ENCODE assay signal across 10 cellular contexts in the genomic region with DNA sequence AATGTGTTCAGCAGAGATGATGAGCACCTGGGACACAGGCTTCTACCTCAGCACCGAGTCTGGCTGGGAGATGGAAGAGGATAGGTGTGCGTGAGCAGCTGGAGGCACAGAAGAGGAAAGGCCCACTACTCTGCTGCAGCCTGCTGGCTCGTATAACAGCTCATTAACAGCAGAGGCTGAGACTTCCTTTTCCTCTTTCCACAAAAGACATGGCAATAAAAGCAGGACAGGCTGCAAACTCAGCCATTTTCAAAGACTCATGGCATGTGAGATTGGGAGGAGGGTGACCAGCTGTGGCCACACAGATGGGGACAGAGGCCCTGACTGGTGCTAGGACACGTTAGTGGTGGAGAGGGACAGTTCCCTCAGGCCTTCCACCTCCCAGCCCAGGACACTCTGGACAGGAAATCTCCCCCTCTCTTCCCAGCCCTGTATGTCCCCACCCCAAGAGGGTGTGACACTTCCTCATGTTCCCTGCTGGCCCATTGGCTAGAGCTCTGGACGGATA.
DNase-seq lines count a peak whose midpoint lies in the region; ATAC-seq, FAIRE-seq and TF ChIP-seq lines count a peak whose summit lies in the region.
"Had no signal": no experiment of that assay in that cellular context is flagged by ENCODE, and none has a peak within 500 bp of the region (broad histone marks: within the 10 kb centered on the region; RNA-seq: fewer than 3 reads in every experiment).

No MANE protein-coding gene starts in this region.

- H3K36me3 ChIP-seq in adipocyte (ENCODE audit: control insufficient read depth, insufficient read depth, low read length, severe bottlenecking), result no peaks in the 10 kb centered on the region
- no peaks in the 10 kb centered on the region for H3K36me3 ChIP-seq in HepG2 (replicated peaks in 1 of 2; ENCODE audit: control insufficient read depth in 1 of 2, insufficient read depth in 2 of 2, low read length in 2 of 2)
- no peaks in the 10 kb centered on the region for H3K36me3 ChIP-seq in smooth muscle cell (ENCODE audit: low read depth)
- H3K36me3 ChIP-seq in BE2C, result no peaks in the 10 kb centered on the region

- H3K4me3 ChIP-seq in NB4 (ENCODE audit: low read depth, low read length) (no peak overlapping the region), adipocyte (ENCODE audit: low read length) (no peak overlapping the region), HepG2 (replicated peaks in 1 of 3; ENCODE audit: insufficient read depth in 1 of 3, low read depth in 2 of 3, low read length in 3 of 3) (peak overlapping the region in 1 of 3 experiments; percentile 25; a peak in 1 of 6 replicates), smooth muscle cell (no peak overlapping the region), BE2C (ENCODE audit: low read depth, low read length) (no peak overlapping the region)

- no peak for TF ChIP-seq POLR2A in NB4 (IDR thresholded peaks at IDR 0.05; ENCODE audit: extremely low read depth, insufficient read length)
- no peak for TF ChIP-seq POLR2A in HepG2 (IDR thresholded peaks at IDR 0.05; ENCODE audit: insufficient read depth in 1 of 2, low read depth in 2 of 2, low read length in 2 of 2)

- H2AFZ ChIP-seq in HepG2 (ENCODE audit: low read length) (no peak overlapping the region), smooth muscle cell (ENCODE audit: low read depth) (peak overlapping the region; percentile 28)

- H4K20me1 ChIP-seq in HepG2 (ENCODE audit: insufficient read depth, low read length), result no peaks in the 10 kb centered on the region
- no peaks in the 10 kb centered on the region for H4K20me1 ChIP-seq in smooth muscle cell (ENCODE audit: low read depth)

- H3F3A ChIP-seq in smooth muscle cell (ENCODE audit: low read depth), result no peaks in the 10 kb centered on the region

- H3K79me2 ChIP-seq in HepG2 (ENCODE audit: insufficient read depth, low read length) (no peaks in the 10 kb centered on the region), smooth muscle cell (ENCODE audit: low read depth) (no peaks in the 10 kb centered on the region)

- CTCF ChIA-PET in HepG2 (lab: Yijun Ruan, JAX; ENCODE audit: low intra/inter-chr PET ratio, low total read pairs), result no interaction called here

- peak overlapping the region; percentile 41; the same call in 1 of the 2 replicates for H3K4me2 ChIP-seq in HepG2 (ENCODE audit: low read depth, low read length)
- no peak overlapping the region for H3K4me2 ChIP-seq in smooth muscle cell

- H3K27me3 ChIP-seq in adipocyte (replicated peaks; ENCODE audit: control insufficient read depth, insufficient read depth, low read length) (peaks cover 4% of the 10 kb centered on the region), HepG2 (ENCODE audit: control insufficient read depth in 1 of 2, insufficient read depth in 2 of 2, low read length in 2 of 2) (peaks cover 2 to 24% of the 10 kb centered on the region in 2 experiments; a peak in 3 of 5 replicates), smooth muscle cell (ENCODE audit: low read depth) (no peaks in the 10 kb centered on the region), BE2C (no peaks in the 10 kb centered on the region)

- no TSS peak for BruUV-seq in HepG2 (replicated peaks; lab: Mats Ljungman, UMichigan)

- no peak for FAIRE-seq in HepG2 (lab: Jason Lieb, UNC)

- TF ChIP-seq RAD21 in HepG2 (CRISPR knock-in tag; IDR thresholded peaks at IDR 0.05), result no peak

- H3K27ac ChIP-seq in HepG2 (ENCODE audit: extremely low read length, insufficient read depth, low read length) (no peak overlapping the region), smooth muscle cell (ENCODE audit: low read depth) (no peak overlapping the region)

- H3K9ac ChIP-seq in adipocyte (ENCODE audit: low read length), result peak overlapping the region; percentile 54
- H3K9ac ChIP-seq in HepG2 (ENCODE audit: insufficient read depth, low read depth, low read length), result no peak overlapping the region
- no peak overlapping the region for H3K9ac ChIP-seq in smooth muscle cell (ENCODE audit: low read depth)

- in situ Hi-C loops in HepG2 (cut with HindIII; ENCODE audit: extremely low pct_ligation_motif_present, low pct_unique_long_range_greater_than_20kb), result loop anchor here (10.0 to 25.0 kb wide), 3 partner anchors 136 to 1449 kb away; a partner anchor contains a TSS

- WGBS in HepG2 (ENCODE audit: low lambda C conversion rate), result 13% methylated on average over 5 of the region's 5 CpGs
- WGBS in smooth muscle cell (ENCODE audit: low lambda C conversion rate), result 41% methylated on average over 5 of the region's 5 CpGs

- no peak for TF ChIP-seq EP300 in HepG2 (IDR thresholded peaks at IDR 0.05; ENCODE audit: low read depth in 2 of 2, low read length in 2 of 2)
- no peak for TF ChIP-seq EP300 in HepG2 (CRISPR knock-in tag; IDR thresholded peaks at IDR 0.05; ENCODE audit: borderline replicate concordance)

- peak; percentile 64 for ATAC-seq in HepG2
- no peak for ATAC-seq in HG03139 (IDR thresholded peaks at IDR 0.05; ENCODE audit: unreplicated experiment)

- H3K9me3 ChIP-seq in adipocyte (ENCODE audit: control insufficient read depth, low read length) (no peaks in the 10 kb centered on the region), HepG2 (ENCODE audit: low read length) (no peaks in the 10 kb centered on the region), smooth muscle cell (replicated peaks; ENCODE audit: low read depth) (no peaks in the 10 kb centered on the region), BE2C (no peaks in the 10 kb centered on the region)

- DNase-seq in NB4 (ENCODE audit: low read depth) (peak; percentile 36), adipocyte (ENCODE audit: low read depth) (no peak), HepG2 (ENCODE audit: low spot score) (no peak), smooth muscle cell (lab: John Stamatoyannopoulos, UW; ENCODE audit: unreplicated experiment) (no peak), NCI-H2029 treated with DMSO at 0.1 percent for 48 hours (lab: John Stamatoyannopoulos, UW) (no peak), BE2C (no peak), mucosa of gallbladder (ENCODE audit: low spot score) (no peak)
- DNase-seq: activated B cell treated with CpG ODN at 0.5 μM for 24 hours, NCI-H187 treated with DMSO at 0.1 percent for 48 hours had no signal

- H3K4me1 ChIP-seq in adipocyte (ENCODE audit: control insufficient read depth, insufficient read depth, low read length), result peaks cover 19% of the 10 kb centered on the region
- no peaks in the 10 kb centered on the region for H3K4me1 ChIP-seq in HepG2 (ENCODE audit: insufficient read depth, low read length)
- H3K4me1 ChIP-seq in smooth muscle cell (ENCODE audit: low read depth), result peaks cover 4% of the 10 kb centered on the region
- no peaks in the 10 kb centered on the region for H3K4me1 ChIP-seq in BE2C

- POLR2A ChIA-PET in HepG2 (lab: Yijun Ruan, JAX), result no interaction called here

- intact Hi-C loops in HepG2 (cut with micrococcal nuclease; ENCODE audit: unreplicated experiment), result loop anchor here (5.0 to 10.0 kb wide), 3 partner anchors 119 to 1246 kb away; a partner anchor contains a TSS

- no peak for TF ChIP-seq CTCF in NB4 (IDR thresholded peaks at IDR 0.05; ENCODE audit: low read depth, low read length)
- TF ChIP-seq CTCF in HepG2 (CRISPR knock-in tag; IDR thresholded peaks at IDR 0.05), result no peak
- no peak for TF ChIP-seq CTCF in smooth muscle cell (IDR thresholded peaks at IDR 0.05; ENCODE audit: borderline replicate concordance, insufficient read depth, poor library complexity, severe bottlenecking)
- TF ChIP-seq CTCF in BE2C (IDR thresholded peaks at IDR 0.05; ENCODE audit: low read depth, low read length), result no peak

TF ChIP-seq in HepG2, 621 proteins besides CTCF, POLR2A, EP300 and RAD21:
- no peak for TF ChIP-seq MAF1 (CRISPR knock-in tag; IDR thresholded peaks at IDR 0.05; ENCODE audit: borderline replicate concordance)
